In genomic region chr11:102488208-102488607, GRCh38 we compare ENCODE assay signal across 14 cellular contexts. TPM values are rescaled to one million over a fixed set of nuclear protein-coding genes. Genes with fewer than 3 reads are reported as not detected.
DNase-seq lines count a peak whose midpoint lies in the region; ATAC-seq and TF ChIP-seq lines count a peak whose summit lies in the region.
"Had no signal": no experiment of that assay in that cellular context is flagged by ENCODE, and none has a peak within 500 bp of the region (broad histone marks: within the 10 kb centered on the region; RNA-seq: fewer than 3 reads in every experiment).

No MANE protein-coding gene starts in this region.

- no peak overlapping the region for H3K4me3 ChIP-seq in smooth muscle cell
- H3K4me3 ChIP-seq: cardiac muscle cell had no signal

- no peaks in the 10 kb centered on the region for H3F3A ChIP-seq in smooth muscle cell (ENCODE audit: low read depth)

- no peaks in the 10 kb centered on the region for H4K20me1 ChIP-seq in smooth muscle cell (ENCODE audit: low read depth)

- TF ChIP-seq CTCF in smooth muscle cell (IDR thresholded peaks at IDR 0.05; ENCODE audit: borderline replicate concordance, insufficient read depth, poor library complexity, severe bottlenecking), result no peak

- H3K27me3 ChIP-seq in smooth muscle cell (ENCODE audit: low read depth), result no peaks in the 10 kb centered on the region
- H3K27me3 ChIP-seq: cardiac muscle cell had no signal

- no peaks in the 10 kb centered on the region for H3K36me3 ChIP-seq in smooth muscle cell (ENCODE audit: low read depth)
- H3K36me3 ChIP-seq: cardiac muscle cell had no signal

- no peak overlapping the region for H2AFZ ChIP-seq in smooth muscle cell (ENCODE audit: low read depth)

- DNase-seq in smooth muscle cell (lab: John Stamatoyannopoulos, UW; ENCODE audit: unreplicated experiment) (no peak), NCI-H2227 treated with DMSO at 0.1 percent for 48 hours (lab: John Stamatoyannopoulos, UW) (no peak), NCI-H2029 (lab: John Stamatoyannopoulos, UW) (no peak), NCI-H510A (lab: John Stamatoyannopoulos, UW) (no peak)
- DNase-seq: CD4-positive, alpha-beta memory T cell; immature natural killer cell; OCI-M1 had no signal

- WGBS in smooth muscle cell (ENCODE audit: low lambda C conversion rate), result 83% methylated on average over 3 of the region's 3 CpGs

- no peak overlapping the region for H3K27ac ChIP-seq in smooth muscle cell (ENCODE audit: low read depth)
- H3K27ac ChIP-seq: cardiac muscle cell had no signal

- H3K9ac ChIP-seq in smooth muscle cell (ENCODE audit: low read depth), result no peak overlapping the region

- no peaks in the 10 kb centered on the region for H3K9me3 ChIP-seq in smooth muscle cell (replicated peaks; ENCODE audit: low read depth)

- ATAC-seq in GM18519 (IDR thresholded peaks at IDR 0.05; ENCODE audit: low FRiP score, unreplicated experiment), result peak; percentile 66
- ATAC-seq in GM19468 (IDR thresholded peaks at IDR 0.05; ENCODE audit: extremely low read depth, unreplicated experiment), result peak; percentile 84
- peak; percentile 83 for ATAC-seq in HG02885 (IDR thresholded peaks at IDR 0.05; ENCODE audit: poor library complexity, unreplicated experiment)
- peak; percentile 73 for ATAC-seq in HG03571 (IDR thresholded peaks at IDR 0.05; ENCODE audit: unreplicated experiment)

- no peaks in the 10 kb centered on the region for H3K79me2 ChIP-seq in smooth muscle cell (ENCODE audit: low read depth)

- H3K4me1 ChIP-seq in smooth muscle cell (ENCODE audit: low read depth), result no peaks in the 10 kb centered on the region

- H3K4me2 ChIP-seq in smooth muscle cell, result no peak overlapping the region

RNA-seq across cellular contexts. Expression of gene TMEM123, which starts 35.6 kb away (rescaled TPM):
- 77.6 and 78.8 TPM in 2 replicates for total RNA-seq in smooth muscle cell
- 38.8 and 55.8 TPM in 2 replicates for polyA plus RNA-seq in smooth muscle cell

RNA-seq across cellular contexts. Expression of gene MMP7, which starts 42.3 kb away (rescaled TPM):
- 8.0 and 12.6 TPM in 2 replicates for total RNA-seq in smooth muscle cell
- 4.3 and 16.4 TPM in 2 replicates for polyA plus RNA-seq in smooth muscle cell
- total RNA-seq: cardiac muscle cell; CD4-positive, alpha-beta memory T cell; HT1080 had no signal
- polyA plus RNA-seq: cardiac muscle cell; CD4-positive, alpha-beta memory T cell; fibroblast of lung; immature natural killer cell had no signal
